Comparison of ENCODE assay signal across 3 cellular contexts in the genomic region with DNA sequence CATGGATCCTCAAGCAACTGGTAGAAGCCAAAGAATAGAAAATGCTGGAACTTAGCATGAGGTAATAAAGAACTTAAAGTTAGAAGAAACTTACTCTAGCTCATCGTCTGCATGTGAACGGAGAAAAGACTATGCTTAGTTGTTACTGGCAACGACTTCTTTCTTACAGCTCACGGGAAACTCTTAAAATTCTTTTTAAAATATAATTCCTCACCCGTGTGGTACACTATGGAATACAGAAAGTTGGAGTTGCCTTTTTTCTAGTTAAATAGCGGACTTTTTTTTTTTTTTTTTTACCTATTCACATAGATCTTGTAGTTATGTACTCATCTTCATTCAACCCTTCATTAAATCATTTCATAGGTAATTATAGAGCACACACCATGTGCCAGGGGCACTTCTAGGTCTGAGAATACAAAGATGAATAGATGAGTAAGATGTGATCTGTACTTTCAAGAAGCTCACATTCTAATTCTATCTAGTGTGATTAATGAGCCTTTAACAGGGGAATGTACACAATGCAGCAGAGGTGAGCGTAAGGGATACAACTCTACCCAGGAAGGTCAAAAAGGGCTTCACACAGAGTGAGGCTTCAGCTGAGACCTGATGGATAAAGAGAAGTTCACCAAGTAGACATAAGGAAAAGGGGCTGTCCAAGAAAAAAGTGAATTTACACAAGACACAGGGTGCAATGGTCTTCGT.
TF ChIP-seq lines count a peak whose summit lies in the region.

No MANE protein-coding gene starts in this region.

TF ChIP-seq in GM12891, 5 proteins besides CTCF, POLR2A, EP300 and RAD21:
- TF ChIP-seq POLR2AphosphoS5 (IDR thresholded peaks at IDR 0.05; ENCODE audit: low read depth, low read length) (no peak), SPI1 (IDR thresholded peaks at IDR 0.05; ENCODE audit: low read depth, low read length) (no peak), PAX5 (IDR thresholded peaks at IDR 0.05; ENCODE audit: insufficient read depth, low read length, severe bottlenecking) (no peak), POU2F2 (IDR thresholded peaks at IDR 0.05; ENCODE audit: low read depth, low read length) (no peak), TAF1 (IDR thresholded peaks at IDR 0.05; ENCODE audit: low read depth, low read length) (no peak)

TF ChIP-seq in GM12878, 131 proteins besides CTCF, POLR2A, EP300 and RAD21:
- TF ChIP-seq GATAD2B (conservative IDR thresholded peaks at IDR 0.05; ENCODE audit: low read depth) (no peak), NFXL1 (IDR thresholded peaks at IDR 0.05; ENCODE audit: borderline replicate concordance) (no peak), BACH1 (IDR thresholded peaks at IDR 0.05; ENCODE audit: borderline replicate concordance) (no peak), MTA3 (IDR thresholded peaks at IDR 0.05; ENCODE audit: borderline replicate concordance, low read length) (peak; percentile 42; the same call in 1 of the 2 replicates), RBBP5 (conservative IDR thresholded peaks at IDR 0.05) (no peak), MEF2A (IDR thresholded peaks at IDR 0.05; ENCODE audit: insufficient read depth, low read depth, low read length) (0 out of 2 replicates have a peak, but pooled peaks have one; percentile 52), NR2F1 (conservative IDR thresholded peaks at IDR 0.05) (0 out of 2 replicates have a peak, but pooled peaks have one; percentile 29), SMAD5 (IDR thresholded peaks at IDR 0.05; ENCODE audit: low read depth) (0 out of 2 replicates have a peak, but pooled peaks have one; percentile 13), ZZZ3 (IDR thresholded peaks at IDR 0.05; ENCODE audit: control insufficient read depth, insufficient read length, low read depth) (no peak), WRNIP1 (IDR thresholded peaks at IDR 0.05; ENCODE audit: borderline replicate concordance, low read depth, low read length) (no peak), ZNF24 (IDR thresholded peaks at IDR 0.05) (peak; percentile 72; the same call in 1 of the 2 replicates)
- TF ChIP-seq, protein P1, sequence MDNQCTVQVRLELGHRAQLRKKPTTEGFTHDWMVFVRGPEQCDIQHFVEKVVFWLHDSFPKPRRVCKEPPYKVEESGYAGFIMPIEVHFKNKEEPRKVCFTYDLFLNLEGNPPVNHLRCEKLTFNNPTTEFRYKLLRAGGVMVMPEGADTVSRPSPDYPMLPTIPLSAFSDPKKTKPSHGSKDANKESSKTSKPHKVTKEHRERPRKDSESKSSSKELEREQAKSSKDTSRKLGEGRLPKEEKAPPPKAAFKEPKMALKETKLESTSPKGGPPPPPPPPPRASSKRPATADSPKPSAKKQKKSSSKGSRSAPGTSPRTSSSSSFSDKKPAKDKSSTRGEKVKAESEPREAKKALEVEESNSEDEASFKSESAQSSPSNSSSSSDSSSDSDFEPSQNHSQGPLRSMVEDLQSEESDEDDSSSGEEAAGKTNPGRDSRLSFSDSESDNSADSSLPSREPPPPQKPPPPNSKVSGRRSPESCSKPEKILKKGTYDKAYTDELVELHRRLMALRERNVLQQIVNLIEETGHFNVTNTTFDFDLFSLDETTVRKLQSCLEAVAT (IDR thresholded peaks at IDR 0.05) = peak; percentile 96
- TF ChIP-seq, protein P2, sequence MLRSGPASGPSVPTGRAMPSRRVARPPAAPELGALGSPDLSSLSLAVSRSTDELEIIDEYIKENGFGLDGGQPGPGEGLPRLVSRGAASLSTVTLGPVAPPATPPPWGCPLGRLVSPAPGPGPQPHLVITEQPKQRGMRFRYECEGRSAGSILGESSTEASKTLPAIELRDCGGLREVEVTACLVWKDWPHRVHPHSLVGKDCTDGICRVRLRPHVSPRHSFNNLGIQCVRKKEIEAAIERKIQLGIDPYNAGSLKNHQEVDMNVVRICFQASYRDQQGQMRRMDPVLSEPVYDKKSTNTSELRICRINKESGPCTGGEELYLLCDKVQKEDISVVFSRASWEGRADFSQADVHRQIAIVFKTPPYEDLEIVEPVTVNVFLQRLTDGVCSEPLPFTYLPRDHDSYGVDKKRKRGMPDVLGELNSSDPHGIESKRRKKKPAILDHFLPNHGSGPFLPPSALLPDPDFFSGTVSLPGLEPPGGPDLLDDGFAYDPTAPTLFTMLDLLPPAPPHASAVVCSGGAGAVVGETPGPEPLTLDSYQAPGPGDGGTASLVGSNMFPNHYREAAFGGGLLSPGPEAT (IDR thresholded peaks at IDR 0.05; ENCODE audit: low read depth) = no peak
- TF ChIP-seq, protein P3, sequence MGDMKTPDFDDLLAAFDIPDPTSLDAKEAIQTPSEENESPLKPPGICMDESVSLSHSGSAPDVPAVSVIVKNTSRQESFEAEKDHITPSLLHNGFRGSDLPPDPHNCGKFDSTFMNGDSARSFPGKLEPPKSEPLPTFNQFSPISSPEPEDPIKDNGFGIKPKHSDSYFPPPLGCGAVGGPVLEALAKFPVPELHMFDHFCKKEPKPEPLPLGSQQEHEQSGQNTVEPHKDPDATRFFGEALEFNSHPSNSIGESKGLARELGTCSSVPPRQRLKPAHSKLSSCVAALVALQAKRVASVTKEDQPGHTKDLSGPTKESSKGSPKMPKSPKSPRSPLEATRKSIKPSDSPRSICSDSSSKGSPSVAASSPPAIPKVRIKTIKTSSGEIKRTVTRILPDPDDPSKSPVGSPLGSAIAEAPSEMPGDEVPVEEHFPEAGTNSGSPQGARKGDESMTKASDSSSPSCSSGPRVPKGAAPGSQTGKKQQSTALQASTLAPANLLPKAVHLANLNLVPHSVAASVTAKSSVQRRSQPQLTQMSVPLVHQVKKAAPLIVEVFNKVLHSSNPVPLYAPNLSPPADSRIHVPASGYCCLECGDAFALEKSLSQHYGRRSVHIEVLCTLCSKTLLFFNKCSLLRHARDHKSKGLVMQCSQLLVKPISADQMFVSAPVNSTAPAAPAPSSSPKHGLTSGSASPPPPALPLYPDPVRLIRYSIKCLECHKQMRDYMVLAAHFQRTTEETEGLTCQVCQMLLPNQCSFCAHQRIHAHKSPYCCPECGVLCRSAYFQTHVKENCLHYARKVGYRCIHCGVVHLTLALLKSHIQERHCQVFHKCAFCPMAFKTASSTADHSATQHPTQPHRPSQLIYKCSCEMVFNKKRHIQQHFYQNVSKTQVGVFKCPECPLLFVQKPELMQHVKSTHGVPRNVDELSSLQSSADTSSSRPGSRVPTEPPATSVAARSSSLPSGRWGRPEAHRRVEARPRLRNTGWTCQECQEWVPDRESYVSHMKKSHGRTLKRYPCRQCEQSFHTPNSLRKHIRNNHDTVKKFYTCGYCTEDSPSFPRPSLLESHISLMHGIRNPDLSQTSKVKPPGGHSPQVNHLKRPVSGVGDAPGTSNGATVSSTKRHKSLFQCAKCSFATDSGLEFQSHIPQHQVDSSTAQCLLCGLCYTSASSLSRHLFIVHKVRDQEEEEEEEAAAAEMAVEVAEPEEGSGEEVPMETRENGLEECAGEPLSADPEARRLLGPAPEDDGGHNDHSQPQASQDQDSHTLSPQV (IDR thresholded peaks at IDR 0.05) = no peak

TF ChIP-seq in SK-N-SH, 30 proteins besides CTCF, POLR2A, EP300 and RAD21:
- TF ChIP-seq MEF2A (IDR thresholded peaks at IDR 0.05; ENCODE audit: borderline replicate concordance, low read depth) (no peak), FOXJ3 (CRISPR knock-in tag; IDR thresholded peaks at IDR 0.05) (no peak), YY1 (IDR thresholded peaks at IDR 0.05; ENCODE audit: low read depth) (no peak), FOSL2 (IDR thresholded peaks at IDR 0.05; ENCODE audit: borderline replicate concordance, low read depth) (no peak), ELF1 (IDR thresholded peaks at IDR 0.05) (no peak), GABPA (IDR thresholded peaks at IDR 0.05; ENCODE audit: low read depth) (no peak), MXI1 (IDR thresholded peaks at IDR 0.05; ENCODE audit: low read depth, low read length) (no peak), EZH2phosphoT487 (IDR thresholded peaks at IDR 0.05; ENCODE audit: borderline replicate concordance, low read depth) (no peak)
- TF ChIP-seq, protein P4, sequence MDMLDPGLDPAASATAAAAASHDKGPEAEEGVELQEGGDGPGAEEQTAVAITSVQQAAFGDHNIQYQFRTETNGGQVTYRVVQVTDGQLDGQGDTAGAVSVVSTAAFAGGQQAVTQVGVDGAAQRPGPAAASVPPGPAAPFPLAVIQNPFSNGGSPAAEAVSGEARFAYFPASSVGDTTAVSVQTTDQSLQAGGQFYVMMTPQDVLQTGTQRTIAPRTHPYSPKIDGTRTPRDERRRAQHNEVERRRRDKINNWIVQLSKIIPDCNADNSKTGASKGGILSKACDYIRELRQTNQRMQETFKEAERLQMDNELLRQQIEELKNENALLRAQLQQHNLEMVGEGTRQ (IDR thresholded peaks at IDR 0.05; ENCODE audit: borderline replicate concordance, low read depth, low read length) = no peak
- TF ChIP-seq, protein P5, sequence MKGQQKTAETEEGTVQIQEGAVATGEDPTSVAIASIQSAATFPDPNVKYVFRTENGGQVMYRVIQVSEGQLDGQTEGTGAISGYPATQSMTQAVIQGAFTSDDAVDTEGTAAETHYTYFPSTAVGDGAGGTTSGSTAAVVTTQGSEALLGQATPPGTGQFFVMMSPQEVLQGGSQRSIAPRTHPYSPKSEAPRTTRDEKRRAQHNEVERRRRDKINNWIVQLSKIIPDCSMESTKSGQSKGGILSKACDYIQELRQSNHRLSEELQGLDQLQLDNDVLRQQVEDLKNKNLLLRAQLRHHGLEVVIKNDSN (IDR thresholded peaks at IDR 0.05; ENCODE audit: borderline replicate concordance, low read depth) = no peak
- TF ChIP-seq, protein P6, sequence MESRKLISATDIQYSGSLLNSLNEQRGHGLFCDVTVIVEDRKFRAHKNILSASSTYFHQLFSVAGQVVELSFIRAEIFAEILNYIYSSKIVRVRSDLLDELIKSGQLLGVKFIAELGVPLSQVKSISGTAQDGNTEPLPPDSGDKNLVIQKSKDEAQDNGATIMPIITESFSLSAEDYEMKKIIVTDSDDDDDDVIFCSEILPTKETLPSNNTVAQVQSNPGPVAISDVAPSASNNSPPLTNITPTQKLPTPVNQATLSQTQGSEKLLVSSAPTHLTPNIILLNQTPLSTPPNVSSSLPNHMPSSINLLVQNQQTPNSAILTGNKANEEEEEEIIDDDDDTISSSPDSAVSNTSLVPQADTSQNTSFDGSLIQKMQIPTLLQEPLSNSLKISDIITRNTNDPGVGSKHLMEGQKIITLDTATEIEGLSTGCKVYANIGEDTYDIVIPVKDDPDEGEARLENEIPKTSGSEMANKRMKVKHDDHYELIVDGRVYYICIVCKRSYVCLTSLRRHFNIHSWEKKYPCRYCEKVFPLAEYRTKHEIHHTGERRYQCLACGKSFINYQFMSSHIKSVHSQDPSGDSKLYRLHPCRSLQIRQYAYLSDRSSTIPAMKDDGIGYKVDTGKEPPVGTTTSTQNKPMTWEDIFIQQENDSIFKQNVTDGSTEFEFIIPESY (IDR thresholded peaks at IDR 0.05; ENCODE audit: borderline replicate concordance, low read depth) = no peak
- TF ChIP-seq, protein P7, sequence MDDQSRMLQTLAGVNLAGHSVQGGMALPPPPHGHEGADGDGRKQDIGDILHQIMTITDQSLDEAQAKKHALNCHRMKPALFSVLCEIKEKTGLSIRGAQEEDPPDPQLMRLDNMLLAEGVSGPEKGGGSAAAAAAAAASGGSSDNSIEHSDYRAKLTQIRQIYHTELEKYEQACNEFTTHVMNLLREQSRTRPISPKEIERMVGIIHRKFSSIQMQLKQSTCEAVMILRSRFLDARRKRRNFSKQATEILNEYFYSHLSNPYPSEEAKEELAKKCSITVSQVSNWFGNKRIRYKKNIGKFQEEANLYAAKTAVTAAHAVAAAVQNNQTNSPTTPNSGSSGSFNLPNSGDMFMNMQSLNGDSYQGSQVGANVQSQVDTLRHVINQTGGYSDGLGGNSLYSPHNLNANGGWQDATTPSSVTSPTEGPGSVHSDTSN (IDR thresholded peaks at IDR 0.05) = no peak
